Comparison of ENCODE assay signal across 10 cellular contexts in genomic region chr6:119446623-119447008, GRCh38.
DNase-seq lines count a peak whose midpoint lies in the region; ATAC-seq and TF ChIP-seq lines count a peak whose summit lies in the region.
"Had no signal": no experiment of that assay in that cellular context is flagged by ENCODE, and none has a peak within 500 bp of the region (broad histone marks: within the 10 kb centered on the region; RNA-seq: fewer than 3 reads in every experiment).

No MANE protein-coding gene starts in this region.

- H3F3A ChIP-seq in SK-N-SH (replicated peaks; ENCODE audit: insufficient read depth): peaks cover 4% of the 10 kb centered on the region

- H3K9ac ChIP-seq in SK-N-SH: peak overlapping the region; percentile 29; the same call in 1 of the 2 replicates

- no peaks in the 10 kb centered on the region for H4K20me1 ChIP-seq in SK-N-SH (ENCODE audit: insufficient read depth)

- no peaks in the 10 kb centered on the region for H3K9me2 ChIP-seq in SK-N-SH

- in situ Hi-C loops in G401 (cut with HindIII; ENCODE audit: low sequenced_read_pairs): no loop called here

- H3K79me2 ChIP-seq in SK-N-SH (ENCODE audit: insufficient read depth): no peaks in the 10 kb centered on the region

- H3K36me3 ChIP-seq in SK-N-SH (replicated peaks in 1 of 2; ENCODE audit: control insufficient read depth in 1 of 2, insufficient read depth in 2 of 2, low read length in 1 of 2): no peaks in the 10 kb centered on the region
- H3K36me3 ChIP-seq: esophagus squamous epithelium, ovary had no signal

- TF ChIP-seq EP300 in SK-N-SH (IDR thresholded peaks at IDR 0.05; ENCODE audit: borderline replicate concordance in 1 of 2, low read depth in 1 of 2, low read length in 1 of 2): no peak

- ATAC-seq in HG03342 (IDR thresholded peaks at IDR 0.05; ENCODE audit: unreplicated experiment): no peak

- 80% methylated on average over 2 of the region's 2 CpGs for WGBS in SK-N-SH (ENCODE audit: low lambda C conversion rate)

- TF ChIP-seq RAD21 in SK-N-SH (IDR thresholded peaks at IDR 0.05; ENCODE audit: low read length): no peak

- TF ChIP-seq CTCF in SK-N-SH (IDR thresholded peaks at IDR 0.05): no peak
- TF ChIP-seq CTCF in foreskin fibroblast (IDR thresholded peaks at IDR 0.05; ENCODE audit: low read depth, low read length): no peak

- no peaks in the 10 kb centered on the region for H3K9me3 ChIP-seq in SK-N-SH
- H3K9me3 ChIP-seq: esophagus squamous epithelium, ovary had no signal

- peak overlapping the region; percentile 86 for H2AFZ ChIP-seq in SK-N-SH (ENCODE audit: low read depth)

- CTCF ChIA-PET in SK-N-SH (lab: Yijun Ruan, JAX): interaction anchor here (1.1 kb wide), 1 partner anchor 26 kb away, joined by 3 read pairs; no protein-coding TSS in a partner anchor

- no peaks in the 10 kb centered on the region for H3K27me3 ChIP-seq in SK-N-SH (ENCODE audit: insufficient read depth)
- H3K27me3 ChIP-seq: esophagus squamous epithelium, ovary had no signal

- peak overlapping the region; percentile 36; the same call in 1 of the 2 replicates for H3K4me2 ChIP-seq in SK-N-SH

- H3K4me1 ChIP-seq in SK-N-SH (ENCODE audit: control insufficient read depth in 1 of 2, insufficient read depth in 2 of 2, low read depth in 1 of 2, low read length in 1 of 2): peaks cover 0 to 18% of the 10 kb centered on the region in 2 experiments; a peak in 2 of 4 replicates

- peak; percentile 22 for DNase-seq in G401 (ENCODE audit: low spot score)
- no peak for DNase-seq in SK-N-SH
- DNase-seq in foreskin fibroblast: peak; percentile 65 to 88
- peak; percentile 87 for DNase-seq in renal cortical epithelial cell (ENCODE audit: low read depth)
- DNase-seq in NCI-H1048 (lab: John Stamatoyannopoulos, UW): no peak
- DNase-seq in HUDEP-2 (lab: John Stamatoyannopoulos, UW; ENCODE audit: unreplicated experiment in 76 of 76): no peak
- DNase-seq in SHP77 (lab: John Stamatoyannopoulos, UW): no peak
- DNase-seq: esophagus squamous epithelium had no signal

- POLR2A ChIA-PET in SK-N-SH (lab: Yijun Ruan, JAX): no interaction called here

- H3K4me3 ChIP-seq in SK-N-SH (ENCODE audit: low read depth in 2 of 2, low read length in 1 of 2) (no peak overlapping the region), foreskin fibroblast (ENCODE audit: low read depth in 1 of 2, low read length in 2 of 2) (no peak overlapping the region)
- H3K4me3 ChIP-seq: esophagus squamous epithelium, ovary had no signal

- H3K27ac ChIP-seq in SK-N-SH (ENCODE audit: low read depth in 2 of 2, low read length in 1 of 2): peak overlapping the region; percentile 68 to 69; a peak in 3 of 4 replicates
- H3K27ac ChIP-seq: ovary had no signal

TF ChIP-seq in SK-N-SH, 30 proteins besides CTCF, POLR2A, EP300 and RAD21 (continues in another document):
- TF ChIP-seq ELF1 (IDR thresholded peaks at IDR 0.05) (peak; percentile 39; the same call in 1 of the 2 replicates), MEF2A (IDR thresholded peaks at IDR 0.05; ENCODE audit: borderline replicate concordance, low read depth) (peak; percentile 35; the same call in 1 of the 2 replicates), GABPA (IDR thresholded peaks at IDR 0.05; ENCODE audit: low read depth) (no peak), NFIC (IDR thresholded peaks at IDR 0.05; ENCODE audit: borderline replicate concordance) (peak; percentile 82), REST (IDR thresholded peaks at IDR 0.05; ENCODE audit: low read depth, low read length) (no peak), FOSL2 (IDR thresholded peaks at IDR 0.05; ENCODE audit: borderline replicate concordance, low read depth) (no peak), ZBTB33 (IDR thresholded peaks at IDR 0.05; ENCODE audit: borderline replicate concordance, low read depth) (no peak), RXRA (IDR thresholded peaks at IDR 0.05; ENCODE audit: borderline replicate concordance, low read depth) (peak; percentile 43; the same call in 1 of the 2 replicates), FOXJ3 (CRISPR knock-in tag; IDR thresholded peaks at IDR 0.05) (no peak), TCF12 (IDR thresholded peaks at IDR 0.05) (peak; percentile 43), JUND (IDR thresholded peaks at IDR 0.05) (peak; percentile 17; the same call in 1 of the 2 replicates), USF2 (IDR thresholded peaks at IDR 0.05; ENCODE audit: borderline replicate concordance, low read depth, low read length) (no peak), TAF1 (IDR thresholded peaks at IDR 0.05; ENCODE audit: borderline replicate concordance, low read depth, low read length) (no peak), MAX (IDR thresholded peaks at IDR 0.05; ENCODE audit: low read depth) (no peak), CHD2 (IDR thresholded peaks at IDR 0.05; ENCODE audit: low read length, partially characterized antibody) (no peak), RFX5 (IDR thresholded peaks at IDR 0.05; ENCODE audit: low read length) (no peak), SMC3 (IDR thresholded peaks at IDR 0.05; ENCODE audit: low read depth, low read length) (no peak), POLR2AphosphoS5 (IDR thresholded peaks at IDR 0.05; ENCODE audit: low read depth, low read length) (no peak), RCOR1 (IDR thresholded peaks at IDR 0.05; ENCODE audit: low read length) (no peak), SIN3A (IDR thresholded peaks at IDR 0.05; ENCODE audit: borderline replicate concordance, low read depth, low read length) (no peak), NRF1 (IDR thresholded peaks at IDR 0.05; ENCODE audit: low read depth, low read length) (no peak), MXI1 (IDR thresholded peaks at IDR 0.05; ENCODE audit: low read depth, low read length) (no peak), TEAD4 (IDR thresholded peaks at IDR 0.05; ENCODE audit: borderline replicate concordance, insufficient read depth) (0 out of 2 replicates have a peak, but pooled peaks have one; percentile 16), YY1 (IDR thresholded peaks at IDR 0.05; ENCODE audit: low read depth) (no peak), FOXM1 (IDR thresholded peaks at IDR 0.05; ENCODE audit: low read depth) (no peak), GATA2 (CRISPR knock-in tag; IDR thresholded peaks at IDR 0.05) (no peak), USF1 (IDR thresholded peaks at IDR 0.05; ENCODE audit: borderline replicate concordance, low read depth) (no peak)

Comparison
In these comparisons a context has a peak if more than half of its experiments do, and no peak if none do; other contexts are left out.
1. DNase-seq: peak in G401 (single experiment), foreskin fibroblast (2 of 2) and renal cortical epithelial cell (single experiment); none in SK-N-SH (single experiment), NCI-H1048 (single experiment), HUDEP-2 (0 of 76) and SHP77 (0 of 2).